Comparison of ENCODE assay signal across 21 cellular contexts in the genomic region with DNA sequence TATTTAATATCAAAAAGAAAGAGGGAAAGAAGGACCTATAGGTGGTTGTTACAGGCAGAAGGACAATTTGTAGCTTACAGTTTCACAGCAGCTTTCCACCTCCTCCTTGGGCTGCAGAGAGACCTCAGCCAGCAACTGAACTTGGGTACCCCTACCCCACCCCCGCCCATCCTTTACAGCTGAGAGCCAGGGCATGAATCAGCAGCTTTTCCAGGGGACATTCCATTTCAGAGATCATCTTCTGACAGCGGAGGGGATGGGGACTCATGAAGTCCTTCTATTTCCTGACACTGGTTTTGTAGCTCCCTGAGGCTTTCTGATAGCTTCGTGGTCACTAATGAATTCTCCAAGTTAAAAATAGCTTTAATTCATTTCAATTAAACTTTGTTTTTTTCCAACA.
DNase-seq lines count a peak whose midpoint lies in the region; ATAC-seq and TF ChIP-seq lines count a peak whose summit lies in the region.
"Had no signal": no experiment of that assay in that cellular context is flagged by ENCODE, and none has a peak within 500 bp of the region (broad histone marks: within the 10 kb centered on the region; RNA-seq: fewer than 3 reads in every experiment).

No MANE protein-coding gene starts in this region.

- no peak overlapping the region for H3K9ac ChIP-seq in mesendoderm (ENCODE audit: low read length)

- no peaks in the 10 kb centered on the region for H3K27me3 ChIP-seq in mesendoderm (ENCODE audit: insufficient read depth, low read length, poor library complexity)
- H3K27me3 ChIP-seq: heart right ventricle, pancreas had no signal

- no peaks in the 10 kb centered on the region for H3K27me3 Mint-ChIP-seq in chondrocyte (ENCODE audit: low read depth)
- H3K27me3 Mint-ChIP-seq: activated naive CD8-positive, alpha-beta T cell treated with anti-CD3 and anti-CD28 coated beads, Interleukin-2, amount 50 U/mL, for 24 hours; activated T-cell treated with anti-CD3 and anti-CD28 coated beads, Interleukin-2, amount 50 U/mL, for 24 hours had no signal

- H3K4me3 Mint-ChIP-seq in chondrocyte (ENCODE audit: unreplicated experiment), result no peak overlapping the region
- H3K4me3 Mint-ChIP-seq: activated naive CD8-positive, alpha-beta T cell treated with anti-CD3 and anti-CD28 coated beads, Interleukin-2, amount 50 U/mL, for 24 hours; activated T-cell treated with anti-CD3 and anti-CD28 coated beads, Interleukin-2, amount 50 U/mL, for 24 hours; B cell had no signal

- H3K9me3 Mint-ChIP-seq in chondrocyte (ENCODE audit: low read depth), result no peaks in the 10 kb centered on the region
- H3K9me3 Mint-ChIP-seq: activated naive CD8-positive, alpha-beta T cell treated with anti-CD3 and anti-CD28 coated beads, Interleukin-2, amount 50 U/mL, for 24 hours; activated T-cell treated with anti-CD3 and anti-CD28 coated beads, Interleukin-2, amount 50 U/mL, for 24 hours had no signal

- H3K4me3 ChIP-seq in AG10803 (ENCODE audit: low read length) (no peak overlapping the region), mesendoderm (ENCODE audit: low read length) (no peak overlapping the region)
- H3K4me3 ChIP-seq: coronary artery, heart right ventricle, mucosa of descending colon, pancreas had no signal

- no peak overlapping the region for H2AK5ac ChIP-seq in mesendoderm (ENCODE audit: low read length)

- no peak overlapping the region for H3K23ac ChIP-seq in mesendoderm (ENCODE audit: low read length)

- H4K5ac ChIP-seq in mesendoderm (ENCODE audit: low read length), result no peak overlapping the region

- no peak overlapping the region for H2BK15ac ChIP-seq in mesendoderm (replicated peaks; ENCODE audit: low read depth)

- no peak overlapping the region for H3K27ac ChIP-seq in mesendoderm (ENCODE audit: low read depth, low read length)
- H3K27ac ChIP-seq: HL-60, pancreas had no signal

- no CpG with 5 or more reads among the region's 3 CpGs for WGBS in mesendoderm (ENCODE audit: extremely low coverage, insufficient coverage, low lambda C conversion rate)

- peaks cover 4% of the 10 kb centered on the region for H3K4me1 ChIP-seq in mesendoderm (ENCODE audit: control insufficient read depth, low read depth, low read length)
- H3K4me1 ChIP-seq: pancreas had no signal

- H3K4ac ChIP-seq in mesendoderm (ENCODE audit: low read depth, low read length), result peak overlapping the region; percentile 56

- no peak overlapping the region for H2BK120ac ChIP-seq in mesendoderm (ENCODE audit: low read depth, low read length)

- DNase-seq in AG10803 (ENCODE audit: low read depth) (peak; percentile 17), NCI-H69 (lab: John Stamatoyannopoulos, UW) (peak; percentile 8), chondrocyte (ENCODE audit: low spot score) (no peak), mesendoderm (peak; percentile 78), OCI-M2 (lab: John Stamatoyannopoulos, UW; ENCODE audit: unreplicated experiment) (no peak), OCI-M1 (lab: John Stamatoyannopoulos, UW) (no peak)
- DNase-seq in stimulated activated CD4-positive, alpha-beta T cell treated with anti-CD3 and anti-CD28 coated beads, Interleukin-2, amount 100 ng/mL, for 24 hours, result no peak
- DNase-seq: activated naive CD8-positive, alpha-beta T cell treated with anti-CD3 and anti-CD28 coated beads, Interleukin-2, amount 50 U/mL, for 24 hours; activated T-cell treated with anti-CD3 and anti-CD28 coated beads, Interleukin-2, amount 50 U/mL, for 24 hours; heart right ventricle; Karpas-422; mucosa of descending colon; NCI-H1417 treated with DMSO at 0.1 percent for 48 hours; NCI-H2227 treated with DMSO at 0.1 percent for 48 hours; pancreas; small intestine; stimulated activated naive CD4-positive, alpha-beta T cell had no signal

- no peaks in the 10 kb centered on the region for H3K36me3 ChIP-seq in mesendoderm (ENCODE audit: control insufficient read depth, insufficient read depth, low read length)
- H3K36me3 ChIP-seq: pancreas had no signal

- no peak for ATAC-seq in GM21526 (IDR thresholded peaks at IDR 0.05; ENCODE audit: low FRiP score, unreplicated experiment)
- ATAC-seq: activated naive CD8-positive, alpha-beta T cell treated with anti-CD3 and anti-CD28 coated beads, Interleukin-2, amount 50 U/mL, for 24 hours; mucosa of descending colon; pancreas had no signal

- H3K79me1 ChIP-seq in mesendoderm (ENCODE audit: low read length), result no peaks in the 10 kb centered on the region

- no peak overlapping the region for H4K8ac ChIP-seq in mesendoderm (ENCODE audit: low read depth, low read length)

- H3K36me3 Mint-ChIP-seq in chondrocyte (ENCODE audit: low read depth), result peaks cover 28% of the 10 kb centered on the region

- no peak overlapping the region for H3K56ac ChIP-seq in mesendoderm (ENCODE audit: low read length)

- H3K4me1 Mint-ChIP-seq in chondrocyte (ENCODE audit: low read depth), result peaks cover 42% of the 10 kb centered on the region

- no peak overlapping the region for H3K4me2 ChIP-seq in mesendoderm (ENCODE audit: low read length)

- no peak overlapping the region for H3K18ac ChIP-seq in mesendoderm (ENCODE audit: low read length)

- peak overlapping the region; percentile 83 for H3K27ac Mint-ChIP-seq in chondrocyte (ENCODE audit: unreplicated experiment)
- H3K27ac Mint-ChIP-seq: activated naive CD8-positive, alpha-beta T cell treated with anti-CD3 and anti-CD28 coated beads, Interleukin-2, amount 50 U/mL, for 24 hours; activated T-cell treated with anti-CD3 and anti-CD28 coated beads, Interleukin-2, amount 50 U/mL, for 24 hours; B cell had no signal

- no peak overlapping the region for H2BK5ac ChIP-seq in mesendoderm (ENCODE audit: low read length)

- no peaks in the 10 kb centered on the region for H3K79me2 ChIP-seq in mesendoderm (ENCODE audit: control insufficient read depth, insufficient read depth, low read length)

- no peak for TF ChIP-seq CTCF in AG10803 (conservative IDR thresholded peaks at IDR 0.05; ENCODE audit: low read length)
- no peak for TF ChIP-seq CTCF in chondrocyte (IDR thresholded peaks at IDR 0.05)

Comparison
In these comparisons a context has a peak if more than half of its experiments do, and no peak if none do; other contexts are left out.
1. DNase-seq: peak in AG10803 (single experiment), NCI-H69 (single experiment) and mesendoderm (single experiment); none in chondrocyte (single experiment), stimulated activated CD4-positive, alpha-beta T cell treated with anti-CD3 and anti-CD28 coated beads, Interleukin-2, amount 100 ng/mL, for 24 hours (0 of 2), OCI-M2 (single experiment) and OCI-M1 (single experiment).